In genomic region chr9:136036848-136037247, GRCh38 we compare ENCODE assay signal across 23 cellular contexts. TPM values are rescaled to one million over a fixed set of nuclear protein-coding genes. Genes with fewer than 3 reads are reported as not detected.
DNase-seq lines count a peak whose midpoint lies in the region; ATAC-seq, FAIRE-seq and TF ChIP-seq lines count a peak whose summit lies in the region.
"Had no signal": no experiment of that assay in that cellular context is flagged by ENCODE, and none has a peak within 500 bp of the region (broad histone marks: within the 10 kb centered on the region; RNA-seq: fewer than 3 reads in every experiment).

No MANE protein-coding gene starts in this region.

- H3K27me3 ChIP-seq in K562 (ENCODE audit: control insufficient read depth in 2 of 2, insufficient read depth in 2 of 2, low read length in 2 of 2) = no peaks in the 10 kb centered on the region
- H3K27me3 ChIP-seq: BLaER1 treated with 17β-estradiol and CSF1 and Interleukin-3, amounts not matched to agents 10 nM and 100 nM had no signal

- H3K9me3 ChIP-seq in A549 = peaks cover 17% of the 10 kb centered on the region
- no peaks in the 10 kb centered on the region for H3K9me3 ChIP-seq in HEK293 (ENCODE audit: control insufficient read depth, insufficient read depth, low read depth, low read length)
- H3K9me3 ChIP-seq in K562 (replicated peaks; ENCODE audit: control insufficient read depth, insufficient read depth, low read depth, low read length) = 0 out of 2 replicates have a peak, but pooled peaks cover 5% of the 10 kb centered on the region
- H3K9me3 ChIP-seq: Caco-2 had no signal

- H3K27ac ChIP-seq in A549 = no peak overlapping the region
- H3K27ac ChIP-seq in HEK293 (ENCODE audit: extremely low read depth, low read depth, low read length) = no peak overlapping the region
- no peak overlapping the region for H3K27ac ChIP-seq in K562 (ENCODE audit: extremely low read depth, low read depth, low read length)
- H3K27ac ChIP-seq: BLaER1 treated with 17β-estradiol and CSF1 and Interleukin-3, amounts not matched to agents 10 nM and 100 nM; C4-2B had no signal

- peaks cover 69% of the 10 kb centered on the region for H3K79me2 ChIP-seq in K562 (ENCODE audit: control insufficient read depth, insufficient read depth, low read length)

- H3K9me3 Mint-ChIP-seq in activated CD4-positive, alpha-beta T cell treated with anti-CD3 and anti-CD28 coated beads, Interleukin-2, amount 10 ng/mL, durations not matched to agents 24 days and 14 days = peaks cover 7% of the 10 kb centered on the region

- H3K4me3 ChIP-seq in A549 (no peak overlapping the region), HEK293 (ENCODE audit: low read depth, low read length) (no peak overlapping the region), K562 (no peak overlapping the region)
- H3K4me3 ChIP-seq: BLaER1 treated with 17β-estradiol and CSF1 and Interleukin-3, amounts not matched to agents 10 nM and 100 nM; GM12878 had no signal

- peaks cover 0 to 39% of the 10 kb centered on the region in 2 experiments; a peak in 2 of 3 replicates for H3K36me3 ChIP-seq in HEK293 (ENCODE audit: control insufficient read depth in 2 of 2, insufficient read depth in 1 of 2, low read length in 2 of 2)
- H3K36me3 ChIP-seq in K562 (ENCODE audit: control insufficient read depth, insufficient read depth, low read length) = peaks cover 47% of the 10 kb centered on the region

- ATAC-seq in A549 = no peak
- ATAC-seq in K562 = no peak
- ATAC-seq: CD8-positive, alpha-beta T cell; GM12878 had no signal

- H3K4me1 Mint-ChIP-seq in activated CD4-positive, alpha-beta T cell treated with anti-CD3 and anti-CD28 coated beads, Interleukin-2, amount 10 ng/mL, durations not matched to agents 24 days and 14 days = no peaks in the 10 kb centered on the region
- H3K4me1 Mint-ChIP-seq: B cell had no signal

- intact Hi-C loops in K562 (cut with micrococcal nuclease) = no loop called here
- intact Hi-C loops in activated CD4-positive, alpha-beta T cell treated with anti-CD3 and anti-CD28 coated beads, Interleukin-2, amount 10 ng/mL, durations not matched to agents 24 days and 14 days (cut with micrococcal nuclease) = no loop called here

- H3K9me1 ChIP-seq in K562 (ENCODE audit: control insufficient read depth, insufficient read depth, low read length) = no peaks in the 10 kb centered on the region

- TF ChIP-seq CTCF in A549 (IDR thresholded peaks at IDR 0.05) (no peak), HEK293 (tag by site-specific recombination; IDR thresholded peaks at IDR 0.05) (no peak), K562 (IDR thresholded peaks at IDR 0.05 in 2 of 3, conservative IDR thresholded peaks at IDR 0.05 in 1 of 3; ENCODE audit: insufficient read depth in 2 of 3, low read depth in 1 of 3, low read length in 3 of 3) (no peak)

- H2AFZ ChIP-seq in K562 (ENCODE audit: low read depth, low read length) = no peak overlapping the region

- H4K20me1 ChIP-seq in K562 (replicated peaks; ENCODE audit: control insufficient read depth, insufficient read depth, low read length) = no peaks in the 10 kb centered on the region

- in situ Hi-C loops in K562 (cut with MboI) = no loop called here

- H3K4me1 ChIP-seq in A549 (0 out of 3 replicates have a peak, but pooled peaks cover 7% of the 10 kb centered on the region), HEK293 (ENCODE audit: control insufficient read depth, insufficient read depth, low read length) (no peaks in the 10 kb centered on the region), K562 (replicated peaks in 1 of 2; ENCODE audit: control insufficient read depth in 2 of 2, insufficient read depth in 2 of 2, low read length in 2 of 2) (no peaks in the 10 kb centered on the region)
- H3K4me1 ChIP-seq: Caco-2 had no signal

- H3K9ac ChIP-seq in K562 (ENCODE audit: insufficient read depth in 1 of 2, low read depth in 2 of 2, low read length in 2 of 2) = no peak overlapping the region
- H3K9ac ChIP-seq: BLaER1 treated with 17β-estradiol and CSF1 and Interleukin-3, amounts not matched to agents 10 nM and 100 nM had no signal

- TF ChIP-seq RAD21 in A549 (conservative IDR thresholded peaks at IDR 0.05 in 1 of 2, IDR thresholded peaks at IDR 0.05 in 1 of 2) = no peak
- TF ChIP-seq RAD21 in K562 (CRISPR knock-in tag; conservative IDR thresholded peaks at IDR 0.05 in 1 of 2, IDR thresholded peaks at IDR 0.05 in 1 of 2) = no peak

- H3K27me3 Mint-ChIP-seq in activated CD4-positive, alpha-beta T cell treated with anti-CD3 and anti-CD28 coated beads, Interleukin-2, amount 10 ng/mL, durations not matched to agents 24 days and 14 days = no peaks in the 10 kb centered on the region
- H3K27me3 Mint-ChIP-seq: CD4-positive, alpha-beta T cell had no signal

- FAIRE-seq in A549 (lab: Jason Lieb, UNC) = peak; percentile 72
- FAIRE-seq in K562 (lab: Jason Lieb, UNC) = no peak
- FAIRE-seq: D721Med, GM12878, GM12892, GM18507, GM19239 had no signal

- no peak for DNase-seq in A549 (ENCODE audit: low read depth in 1 of 2, low spot score in 1 of 2)
- no peak for DNase-seq in K562 (ENCODE audit: extremely low read depth in 1 of 4, low spot score in 3 of 4)
- DNase-seq in SKM-1 (lab: John Stamatoyannopoulos, UW; ENCODE audit: unreplicated experiment) = no peak
- no peak for DNase-seq in activated CD4-positive, alpha-beta T cell treated with anti-CD3 and anti-CD28 coated beads, Interleukin-2, amount 10 ng/mL, durations not matched to agents 24 days and 14 days
- DNase-seq: 8988T; AML-193; Caco-2; Calu3; CD4-positive, alpha-beta T cell; CD8-positive, alpha-beta T cell; DMS79; DND-41; EL; GDM1 had no signal

- H3K4me3 Mint-ChIP-seq in activated CD4-positive, alpha-beta T cell treated with anti-CD3 and anti-CD28 coated beads, Interleukin-2, amount 10 ng/mL, durations not matched to agents 24 days and 14 days = no peak overlapping the region
- H3K4me3 Mint-ChIP-seq: B cell; CD4-positive, alpha-beta T cell; CD8-positive, alpha-beta T cell had no signal

- no peaks in the 10 kb centered on the region for H3K36me3 Mint-ChIP-seq in activated CD4-positive, alpha-beta T cell treated with anti-CD3 and anti-CD28 coated beads, Interleukin-2, amount 10 ng/mL, durations not matched to agents 24 days and 14 days (ENCODE audit: low read depth)

- 77% methylated on average over 2 of the region's 2 CpGs for WGBS in A549 (ENCODE audit: missing lambda C conversion rate)
- 26% methylated on average over 2 of the region's 2 CpGs for WGBS in K562 (ENCODE audit: insufficient coverage, low coverage, missing lambda C conversion rate)

- TF ChIP-seq EP300 in A549 (IDR thresholded peaks at IDR 0.05) = no peak
- no peak for TF ChIP-seq EP300 in K562 (IDR thresholded peaks at IDR 0.05; ENCODE audit: low read length)

- TF ChIP-seq POLR2A in A549 (IDR thresholded peaks at IDR 0.05; ENCODE audit: low read length) (no peak), K562 (conservative IDR thresholded peaks at IDR 0.05) (no peak)

- CTCF ChIA-PET in A549 (lab: Yijun Ruan, JAX) = interaction anchor here (1.2 to 2.3 kb wide), 3 partner anchors 9 to 86 kb away, joined by 4 to 7 read pairs (median 5); no protein-coding TSS in a partner anchor
- CTCF ChIA-PET in HEK293 (lab: Yijun Ruan, JAX) = interaction anchor here (0.8 to 1.4 kb wide), 3 partner anchors 20 to 53 kb away, joined by 5 read pairs; no protein-coding TSS in a partner anchor
- CTCF ChIA-PET in K562 (lab: Yijun Ruan, JAX; ENCODE audit: low intra/inter-chr PET ratio) = no interaction called here

- POLR2A ChIA-PET in A549 (lab: Yijun Ruan, JAX) (interaction anchor here (0.9 kb wide), 1 partner anchor 68 kb away, joined by 6 read pairs; no protein-coding TSS in a partner anchor), HEK293 (lab: Yijun Ruan, JAX) (no interaction called here), K562 (lab: Yijun Ruan, JAX) (interaction anchor here (1.2 kb wide), 1 partner anchor 61 kb away, joined by 3 read pairs; no protein-coding TSS in a partner anchor)

- no peak overlapping the region for H3K27ac Mint-ChIP-seq in activated CD4-positive, alpha-beta T cell treated with anti-CD3 and anti-CD28 coated beads, Interleukin-2, amount 10 ng/mL, durations not matched to agents 24 days and 14 days
- H3K27ac Mint-ChIP-seq: B cell; CD4-positive, alpha-beta T cell; CD8-positive, alpha-beta T cell had no signal

- H3K4me2 ChIP-seq in A549 (no peak overlapping the region), K562 (ENCODE audit: insufficient read depth, low read length) (no peak overlapping the region)
- H3K4me2 ChIP-seq: BLaER1 treated with 17β-estradiol and CSF1 and Interleukin-3, amounts not matched to agents 10 nM and 100 nM had no signal

- no TSS peak for BruUV-seq in K562 (replicated peaks; lab: Mats Ljungman, UMichigan)

TF ChIP-seq in A549, 52 proteins besides CTCF, POLR2A, EP300 and RAD21 (continues in another document):
- no peak for TF ChIP-seq POLR2AphosphoS2 (conservative IDR thresholded peaks at IDR 0.05; ENCODE audit: low read length)

TF ChIP-seq in K562, 482 proteins besides CTCF, POLR2A, EP300 and RAD21 (continues in another document):
- 0 out of 4 replicates have a peak, but pooled peaks of 1 of the 2 experiments have one; percentile 8 for TF ChIP-seq RCOR1 (IDR thresholded peaks at IDR 0.05; ENCODE audit: borderline replicate concordance in 1 of 2, low read depth in 2 of 2, low read length in 2 of 2)

RNA-seq across cellular contexts. Expression of gene NACC2, which starts 58.2 kb away (rescaled TPM):
- polyA plus RNA-seq in A549 (2011; rRNA removed) = 12.7 and 16.1 TPM in 2 replicates
- 24.7 and 31.7 TPM in 2 replicates for polyA plus RNA-seq in A549 (2012; cell fraction: cytosol; rRNA removed)
- 60.5 and 64.5 TPM in 2 replicates for polyA plus RNA-seq in A549 (2012; cell fraction: nucleus; rRNA removed)
- 28.4 to 29.5 TPM (median 29.2 TPM) in 3 replicates for polyA plus RNA-seq in A549 (2017; fragmentation: RNase III; extraction: RNeasy Plus Mini Kit Qiagen cat#74134 plus additional on column Dnase treatment)
- 16.6 and 18.9 TPM in 2 replicates for polyA minus RNA-seq in A549 (2011; rRNA and poly(A)+ RNA removed)
- 15.2 and 27.2 TPM in 2 replicates for total RNA-seq in K562 (2011; cell fraction: chromatin; rRNA removed; ENCODE audit: low replicate concordance)
- 17.0 and 18.7 TPM in 2 replicates for total RNA-seq in K562 (2011; cell fraction: nucleolus; rRNA removed)
- total RNA-seq in K562 (2011; cell fraction: nucleoplasm; rRNA removed) = 10.7 and 13.6 TPM in 2 replicates
- total RNA-seq in K562 (2014; rRNA removed) = 16.6 and 21.1 TPM in 2 replicates
- total RNA-seq in K562 (2014; rRNA removed; fragmentation: Illumina TruSeq; extraction: Trizol) = 4.4 and 4.8 TPM in 2 replicates
- total RNA-seq in K562 (2015; rRNA removed; fragmentation: Illumina TruSeq; extraction: Trizol) = 9.9 and 10.1 TPM in 2 replicates
- 22.2 and 25.1 TPM in 2 replicates for total RNA-seq in K562 (2021)
- 5.6 TPM in 2 replicates for polyA plus RNA-seq in K562 (2011; rRNA removed)
- polyA plus RNA-seq in K562 (2011; cell fraction: cytosol; rRNA removed) = 7.2 and 16.2 TPM in 2 replicates
- polyA plus RNA-seq in K562 (2011; cell fraction: nucleus; rRNA removed) = 14.6 and 26.1 TPM in 2 replicates
- 9.1 and 10.5 TPM in 2 replicates for polyA plus RNA-seq in K562 (2012)
- 5.2 and 8.0 TPM in 2 replicates for polyA plus RNA-seq in K562 (2014; fragmentation: Illumina TruSeq; extraction: Trizol)
- under 1 TPM; 0.70 to 0.73 TPM for polyA plus RNA-seq in K562 (2014; fragmentation: Nextera tagmentation; extraction: Ambion mirVana)
- 11.7 and 12.5 TPM in 2 replicates for polyA plus RNA-seq in K562 (2014; rRNA removed)
- polyA minus RNA-seq in K562 (2011; rRNA and poly(A)+ RNA removed) = 5.4 and 11.8 TPM in 2 replicates
- polyA minus RNA-seq in K562 (2011; cell fraction: cytosol; rRNA and poly(A)+ RNA removed) = 12.6 and 13.9 TPM in 2 replicates
- polyA minus RNA-seq in K562 (2011; cell fraction: nucleus; rRNA and poly(A)+ RNA removed) = 5.9 and 6.5 TPM in 2 replicates
- 3.2 and 3.6 TPM in 2 replicates for total RNA-seq in activated CD4-positive, alpha-beta T cell treated with anti-CD3 and anti-CD28 coated beads, Interleukin-2, amount 10 ng/mL, durations not matched to agents 24 days and 14 days
